1 cellular context compared by ENCODE assay signal in genomic region chr20:22533823-22534751, GRCh38.
A peak's percentile ranks its signal among the peaks of the same experiment; 100 is the strongest.
TF ChIP-seq lines count a peak whose summit lies in the region.

No MANE protein-coding gene starts in this region.

TF ChIP-seq in HepG2, 621 proteins besides CTCF, POLR2A, EP300 and RAD21 (continued from another document and continues in another):
- peak; percentile 86; the same call in 1 of the 2 replicates for TF ChIP-seq TERF1 (CRISPR knock-in tag; IDR thresholded peaks at IDR 0.05)
- TF ChIP-seq ZNF503 (CRISPR knock-in tag; IDR thresholded peaks at IDR 0.05): no peak; the same call in none of the 2 replicates
- TF ChIP-seq MBD4 (IDR thresholded peaks at IDR 0.05; ENCODE audit: borderline replicate concordance, low read length): peak; percentile 94; the same call in 1 of the 2 replicates
- TF ChIP-seq SIX4 (CRISPR knock-in tag; IDR thresholded peaks at IDR 0.05): peak; percentile 86
- TF ChIP-seq GPBP1L1 (CRISPR knock-in tag; IDR thresholded peaks at IDR 0.05): no peak
- TF ChIP-seq ZNF615 (CRISPR knock-in tag; IDR thresholded peaks at IDR 0.05; ENCODE audit: borderline replicate concordance): 0 out of 2 replicates have a peak, but pooled peaks have one; percentile 60
- TF ChIP-seq IKZF5 (CRISPR knock-in tag; IDR thresholded peaks at IDR 0.05): peak; percentile 99
- TF ChIP-seq TEAD3 (CRISPR knock-in tag; optimal IDR thresholded peaks at IDR 0.05; ENCODE audit: borderline replicate concordance): peak; percentile 93
- TF ChIP-seq FOXO4 (CRISPR knock-in tag; conservative IDR thresholded peaks at IDR 0.05): peak; percentile 99
- TF ChIP-seq NR2F1 (CRISPR knock-in tag; IDR thresholded peaks at IDR 0.05): peak; percentile 52 to 79; a peak in 3 of 4 replicates
- TF ChIP-seq PHF21A (CRISPR knock-in tag; IDR thresholded peaks at IDR 0.05): peak; percentile 99
- TF ChIP-seq SRF (IDR thresholded peaks at IDR 0.05; ENCODE audit: low read depth, low read length): no peak
- peak; percentile 95 for TF ChIP-seq HOMEZ (CRISPR knock-in tag; IDR thresholded peaks at IDR 0.05; ENCODE audit: low read depth)
- no peak for TF ChIP-seq SYNCRIP (IDR thresholded peaks at IDR 0.05; ENCODE audit: insufficient read depth, low read depth, low read length)
- TF ChIP-seq ZNF747 (CRISPR knock-in tag; IDR thresholded peaks at IDR 0.05; ENCODE audit: borderline replicate concordance): peak; percentile 96
- peak; percentile 95 for TF ChIP-seq HNF4G (IDR thresholded peaks at IDR 0.05; ENCODE audit: borderline replicate concordance, low read depth, low read length)
- TF ChIP-seq HNF4G (CRISPR knock-in tag; IDR thresholded peaks at IDR 0.05; ENCODE audit: borderline replicate concordance, low read depth): peak; percentile 94
- TF ChIP-seq MYNN (CRISPR knock-in tag; IDR thresholded peaks at IDR 0.05; ENCODE audit: low read depth): no peak
- 0 out of 2 replicates have a peak, but pooled peaks have one; percentile 77 for TF ChIP-seq MTF2 (CRISPR knock-in tag; IDR thresholded peaks at IDR 0.05; ENCODE audit: borderline replicate concordance)
- peak; percentile 96 for TF ChIP-seq IRF1 (CRISPR knock-in tag; IDR thresholded peaks at IDR 0.05; ENCODE audit: low read depth)
- TF ChIP-seq ZMYM2 (CRISPR knock-in tag; IDR thresholded peaks at IDR 0.05): peak; percentile 99
- TF ChIP-seq SIN3A (IDR thresholded peaks at IDR 0.05; ENCODE audit: borderline replicate concordance, low read depth, low read length): peak; percentile 38; the same call in 1 of the 2 replicates
- TF ChIP-seq ZNF841 (CRISPR knock-in tag; IDR thresholded peaks at IDR 0.05; ENCODE audit: borderline replicate concordance): peak; percentile 83; the same call in 1 of the 2 replicates
- TF ChIP-seq MNT (IDR thresholded peaks at IDR 0.05): peak; percentile 55; the same call in 1 of the 2 replicates
- TF ChIP-seq E2F5 (CRISPR knock-in tag; conservative IDR thresholded peaks at IDR 0.05): no peak
- peak; percentile 71 for TF ChIP-seq SP4 (CRISPR knock-in tag; IDR thresholded peaks at IDR 0.05)
- TF ChIP-seq ZNF281 (CRISPR knock-in tag; IDR thresholded peaks at IDR 0.05; ENCODE audit: borderline replicate concordance): peak; percentile 77; the same call in 1 of the 2 replicates
- peak; percentile 85 for TF ChIP-seq SKI (IDR thresholded peaks at IDR 0.05; ENCODE audit: partially characterized antibody)
- TF ChIP-seq ZNF230 (CRISPR knock-in tag; IDR thresholded peaks at IDR 0.05): peak; percentile 100
- 0 out of 2 replicates have a peak, but pooled peaks have one; percentile 95 for TF ChIP-seq ETS1 (CRISPR knock-in tag; IDR thresholded peaks at IDR 0.05)
- TF ChIP-seq ZNF614 (CRISPR knock-in tag; IDR thresholded peaks at IDR 0.05; ENCODE audit: borderline replicate concordance): peak; percentile 97
- TF ChIP-seq ZFP1 (CRISPR knock-in tag; IDR thresholded peaks at IDR 0.05): peak; percentile 89; the same call in 1 of the 2 replicates
- TF ChIP-seq ZBTB8A (CRISPR knock-in tag; IDR thresholded peaks at IDR 0.05; ENCODE audit: borderline replicate concordance, low read depth): peak; percentile 97
- no peak for TF ChIP-seq U2AF2 (IDR thresholded peaks at IDR 0.05; ENCODE audit: low read depth, low read length)
- TF ChIP-seq ETV6 (CRISPR knock-in tag; conservative IDR thresholded peaks at IDR 0.05): no peak
- peak; percentile 9; the same call in 1 of the 2 replicates for TF ChIP-seq NCOA5 (CRISPR knock-in tag; IDR thresholded peaks at IDR 0.05)
- TF ChIP-seq USF2 (IDR thresholded peaks at IDR 0.05; ENCODE audit: low read depth, low read length): peak; percentile 63
- peak; percentile 77 for TF ChIP-seq USF2 (CRISPR knock-in tag; IDR thresholded peaks at IDR 0.05; ENCODE audit: borderline replicate concordance)
- peak; percentile 96 for TF ChIP-seq ZIK1 (CRISPR knock-in tag; IDR thresholded peaks at IDR 0.05; ENCODE audit: borderline replicate concordance, low read depth)
- peak; percentile 99 for TF ChIP-seq ZNF883 (CRISPR knock-in tag; IDR thresholded peaks at IDR 0.05; ENCODE audit: not compliant biosample characterization)
- 0 out of 2 replicates have a peak, but pooled peaks have one; percentile 72 for TF ChIP-seq KAT7 (CRISPR knock-in tag; IDR thresholded peaks at IDR 0.05; ENCODE audit: borderline replicate concordance)
